In the genomic region with DNA sequence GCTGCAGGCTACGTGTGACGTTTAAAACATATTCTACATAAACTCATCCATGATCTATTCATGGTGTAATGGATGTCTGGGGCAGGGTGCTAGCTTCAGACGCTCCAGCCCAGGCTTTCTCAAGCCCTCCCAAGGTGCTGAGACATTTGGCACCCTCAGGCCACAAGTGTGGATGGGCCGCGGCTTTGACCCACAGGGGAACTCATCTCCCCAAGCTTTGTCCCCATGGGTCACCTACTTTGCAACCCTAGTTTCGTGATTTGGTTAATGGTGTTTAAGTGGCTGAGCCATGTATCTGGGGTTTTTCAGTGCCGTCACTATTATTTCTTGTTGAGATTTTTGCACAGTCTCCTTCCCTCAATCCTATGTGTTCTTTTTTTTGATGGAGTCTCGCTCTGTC, we compare ENCODE assay signal across 14 cellular contexts.
A peak's percentile ranks its signal among the peaks of the same experiment; 100 is the strongest.
DNase-seq lines count a peak whose midpoint lies in the region; ATAC-seq and TF ChIP-seq lines count a peak whose summit lies in the region.
"Had no signal": no experiment of that assay in that cellular context is flagged by ENCODE, and none has a peak within 500 bp of the region (broad histone marks: within the 10 kb centered on the region; RNA-seq: fewer than 3 reads in every experiment).

No MANE protein-coding gene starts in this region.

- no peaks in the 10 kb centered on the region for H3K9me3 ChIP-seq in thoracic aorta
- H3K9me3 ChIP-seq: Caco-2 had no signal

- H3K27me3 Mint-ChIP-seq in activated naive CD4-positive, alpha-beta T cell treated with anti-CD3 and anti-CD28 coated beads, Interleukin-2, amount 10 ng/mL, durations not matched to agents 7 days and 5 days: no peaks in the 10 kb centered on the region
- H3K27me3 Mint-ChIP-seq in chondrocyte (ENCODE audit: low read depth): no peaks in the 10 kb centered on the region
- no peaks in the 10 kb centered on the region for H3K27me3 Mint-ChIP-seq in naive thymus-derived CD8-positive, alpha-beta T cell

- H3K4me3 ChIP-seq in thoracic aorta: no peak overlapping the region

- peaks cover 52% of the 10 kb centered on the region for H3K4me1 Mint-ChIP-seq in activated naive CD4-positive, alpha-beta T cell treated with anti-CD3 and anti-CD28 coated beads, Interleukin-2, amount 10 ng/mL, durations not matched to agents 7 days and 5 days
- H3K4me1 Mint-ChIP-seq in chondrocyte (ENCODE audit: low read depth): peaks cover 22% of the 10 kb centered on the region
- H3K4me1 Mint-ChIP-seq in naive thymus-derived CD8-positive, alpha-beta T cell: peaks cover 21 to 75% (median 63%) of the 10 kb centered on the region in 4 donors

- peak overlapping the region; percentile 69 to 77 for H3K27ac ChIP-seq in thoracic aorta
- H3K27ac ChIP-seq: 22Rv1 had no signal

- H3K27ac Mint-ChIP-seq in activated naive CD4-positive, alpha-beta T cell treated with anti-CD3 and anti-CD28 coated beads, Interleukin-2, amount 10 ng/mL, durations not matched to agents 7 days and 5 days: peak overlapping the region; percentile 60
- no peak overlapping the region for H3K27ac Mint-ChIP-seq in chondrocyte (ENCODE audit: unreplicated experiment)
- peak overlapping the region in 8 of 10 donors; percentile 5 to 99 (median 58) for H3K27ac Mint-ChIP-seq in naive thymus-derived CD8-positive, alpha-beta T cell

- POLR2A ChIA-PET in naive thymus-derived CD8-positive, alpha-beta T cell (lab: Charles Lee): interaction anchor here (1.1 kb wide), 1 partner anchor 33 kb away, joined by 5 read pairs; no protein-coding TSS in a partner anchor

- H3K36me3 Mint-ChIP-seq in activated naive CD4-positive, alpha-beta T cell treated with anti-CD3 and anti-CD28 coated beads, Interleukin-2, amount 10 ng/mL, durations not matched to agents 7 days and 5 days: peaks cover 11% of the 10 kb centered on the region
- no peaks in the 10 kb centered on the region for H3K36me3 Mint-ChIP-seq in chondrocyte (ENCODE audit: low read depth)
- H3K36me3 Mint-ChIP-seq in naive thymus-derived CD8-positive, alpha-beta T cell: no peaks in the 10 kb centered on the region

- H3K4me3 Mint-ChIP-seq in activated naive CD4-positive, alpha-beta T cell treated with anti-CD3 and anti-CD28 coated beads, Interleukin-2, amount 10 ng/mL, durations not matched to agents 7 days and 5 days: no peak overlapping the region
- no peak overlapping the region for H3K4me3 Mint-ChIP-seq in chondrocyte (ENCODE audit: unreplicated experiment)
- no peak overlapping the region for H3K4me3 Mint-ChIP-seq in naive thymus-derived CD8-positive, alpha-beta T cell

- H3K4me1 ChIP-seq in thoracic aorta (ENCODE audit: control insufficient read depth in 1 of 2, low read depth in 2 of 2): peaks cover 31 to 80% of the 10 kb centered on the region in 2 donors

- H3K27me3 ChIP-seq in thoracic aorta (replicated peaks; ENCODE audit: insufficient read depth): no peaks in the 10 kb centered on the region

- H3K36me3 ChIP-seq in thoracic aorta: no peaks in the 10 kb centered on the region

- H3K9me3 Mint-ChIP-seq in activated naive CD4-positive, alpha-beta T cell treated with anti-CD3 and anti-CD28 coated beads, Interleukin-2, amount 10 ng/mL, durations not matched to agents 7 days and 5 days: no peaks in the 10 kb centered on the region
- no peaks in the 10 kb centered on the region for H3K9me3 Mint-ChIP-seq in chondrocyte (ENCODE audit: low read depth)
- no peaks in the 10 kb centered on the region for H3K9me3 Mint-ChIP-seq in naive thymus-derived CD8-positive, alpha-beta T cell

- TF ChIP-seq CTCF in chondrocyte (IDR thresholded peaks at IDR 0.05) (no peak), thoracic aorta (IDR thresholded peaks at IDR 0.05) (no peak)

- DNase-seq in activated naive CD4-positive, alpha-beta T cell treated with anti-CD3 and anti-CD28 coated beads, Interleukin-2, amount 10 ng/mL, durations not matched to agents 7 days and 5 days: no peak
- no peak for DNase-seq in activated naive CD4-positive, alpha-beta T cell treated with anti-CD3 and anti-CD28 coated beads, Interleukin-2, amount 50 U/mL, for 16 hours
- DNase-seq in chondrocyte (ENCODE audit: low spot score) (peak; percentile 37), thoracic aorta (ENCODE audit: low spot score) (no peak)
- no peak for DNase-seq in naive thymus-derived CD8-positive, alpha-beta T cell
- no peak for DNase-seq in activated naive CD4-positive, alpha-beta T cell (lab: John Stamatoyannopoulos, UW)
- DNase-seq: C1 segment of cervical spinal cord, Caco-2, H7, NCI-H1436 treated with DMSO at 0.1 percent for 48 hours, NCI-H2081 had no signal

- CTCF ChIA-PET in activated naive CD4-positive, alpha-beta T cell treated with anti-CD3 and anti-CD28 coated beads, Interleukin-2, amount 10 ng/mL, durations not matched to agents 7 days and 5 days (lab: Charles Lee): interaction anchor here (0.7 to 3.7 kb wide), 5 partner anchors 10 to 142 kb away, joined by 3 to 20 read pairs (median 7); no protein-coding TSS in a partner anchor

- ATAC-seq in naive thymus-derived CD8-positive, alpha-beta T cell: no peak
- ATAC-seq in thoracic aorta (ENCODE audit: insufficient number of reproducible peaks, low FRiP score, low read depth) (no peak), esophagus mucosa (no peak), HG03520 (IDR thresholded peaks at IDR 0.05; ENCODE audit: unreplicated experiment) (no peak)
